ENCODE assay signal across 13 cellular contexts in genomic region chr16:10923650-10924214, GRCh38. TPM values are rescaled to one million over a fixed set of nuclear protein-coding genes. Genes with fewer than 3 reads are reported as not detected.
A peak's percentile ranks its signal among the peaks of the same experiment; 100 is the strongest.
DNase-seq lines count a peak whose midpoint lies in the region; ATAC-seq and TF ChIP-seq lines count a peak whose summit lies in the region.
"Had no signal": no experiment of that assay in that cellular context is flagged by ENCODE, and none has a peak within 500 bp of the region (broad histone marks: within the 10 kb centered on the region; RNA-seq: fewer than 3 reads in every experiment).

No MANE protein-coding gene starts in this region.

- CTCF ChIA-PET in MCF 10A (lab: Yijun Ruan, JAX), result interaction anchor here (1.4 to 1.9 kb wide), 5 partner anchors 8 to 186 kb away, joined by 3 to 7 read pairs (median 3); partner anchors contain the start of gene NUBP1

- no peaks in the 10 kb centered on the region for H3K9me3 Mint-ChIP-seq in MCF 10A (ENCODE audit: unreplicated experiment)
- H3K9me3 Mint-ChIP-seq: H9 had no signal

- 25 to 66% methylated on average over 14 of the region's 14 CpGs for WGBS in body of pancreas, 2 donors

- H3K4me3 ChIP-seq in body of pancreas, result no peak overlapping the region

- peak; percentile 48 for DNase-seq in AG20443 (ENCODE audit: low spot score)
- peak; percentile 56 to 87 (median 70) for DNase-seq in body of pancreas
- DNase-seq in hypothalamus (lab: John Stamatoyannopoulos, UW), result peak in 43 of 51 donors; percentile 5 to 83 (median 57)
- DNase-seq in sciatic nerve (ENCODE audit: low spot score), result no peak
- DNase-seq in MCF 10A (ENCODE audit: unreplicated experiment), result no peak
- no peak for DNase-seq in kidney tubule cell (ENCODE audit: low spot score)
- DNase-seq: H9, mammary epithelial cell, MV-4-11, NCI-H526, trophoblast cell had no signal

- peak overlapping the region in 1 of 4 donors; percentile 46 for H3K27ac ChIP-seq in body of pancreas

- H3K27me3 Mint-ChIP-seq in MCF 10A (ENCODE audit: insufficient read depth, unreplicated experiment), result no peaks in the 10 kb centered on the region

- no peak overlapping the region for H3K27ac Mint-ChIP-seq in MCF 10A (ENCODE audit: low read depth, unreplicated experiment)

- no peaks in the 10 kb centered on the region for H3K4me1 Mint-ChIP-seq in MCF 10A (ENCODE audit: insufficient read depth, unreplicated experiment)

- intact Hi-C loops in body of pancreas (cut with DNase I), result loop anchor here (10.0 kb wide), 1 partner anchor 409 kb away; no protein-coding TSS in a partner anchor
- intact Hi-C loops in sciatic nerve (cut with DNase I), result loop anchor here (10.0 kb wide), 1 partner anchor 169 kb away; no protein-coding TSS in a partner anchor
- intact Hi-C loops in MCF 10A (cut with micrococcal nuclease), result no loop called here

- H3K36me3 Mint-ChIP-seq in MCF 10A (ENCODE audit: insufficient read depth, unreplicated experiment), result peaks cover 17% of the 10 kb centered on the region

- peaks cover 0 to 1% of the 10 kb centered on the region in 2 donors for H3K36me3 ChIP-seq in body of pancreas (replicated peaks in 1 of 2; ENCODE audit: insufficient read depth in 1 of 2, low read depth in 2 of 2)

- no peak for TF ChIP-seq CTCF in body of pancreas (IDR thresholded peaks at IDR 0.05)
- TF ChIP-seq CTCF in MCF 10A (IDR thresholded peaks at IDR 0.05; ENCODE audit: unreplicated experiment), result no peak

- no peaks in the 10 kb centered on the region for H3K27me3 ChIP-seq in body of pancreas

- no peak overlapping the region for H3K4me3 Mint-ChIP-seq in MCF 10A (ENCODE audit: unreplicated experiment)
- H3K4me3 Mint-ChIP-seq: H9 had no signal

- peak; percentile 32 for ATAC-seq in body of pancreas
- ATAC-seq in sciatic nerve, result peak; percentile 25
- no peak for ATAC-seq in HG02763 (IDR thresholded peaks at IDR 0.05; ENCODE audit: unreplicated experiment)
- ATAC-seq in activated CD4-positive, CD25-positive, alpha-beta regulatory T cell treated with anti-CD3 and anti-CD28 coated beads, Interleukin-2, amount 50 U/mL, for 24 hours, result no peak

- TF ChIP-seq POLR2A in body of pancreas (IDR thresholded peaks at IDR 0.05), result no peak

- no peaks in the 10 kb centered on the region for H3K9me3 ChIP-seq in body of pancreas

- H3K4me1 ChIP-seq in body of pancreas, result peaks cover 18% of the 10 kb centered on the region

- BruUV-seq in MCF 10A (replicated peaks; lab: Mats Ljungman, UMichigan), result no TSS peak

- POLR2A ChIA-PET in MCF 10A (lab: Yijun Ruan, JAX), result no interaction called here

RNA-seq across cellular contexts. Expression of gene DEXI, which starts 18.5 kb away (rescaled TPM):
- 10 to 100 TPM; 29.8 to 51.1 TPM for total RNA-seq in body of pancreas
- 31.7 TPM for total RNA-seq in sciatic nerve
- total RNA-seq in MCF 10A (2022), result 21.6 and 24.1 TPM in 2 replicates

RNA-seq across cellular contexts. Expression of gene CLEC16A, which starts 20.6 kb away (rescaled TPM):
- total RNA-seq in body of pancreas (10 to 100 TPM; 15.0 to 21.4 TPM), sciatic nerve (39.4 TPM), MCF 10A (2022) (29.1 and 32.4 TPM in 2 replicates)

RNA-seq across cellular contexts. Expression of gene CIITA, which starts 46.7 kb away (rescaled TPM):
- 1 to 10 TPM; 6.5 to 6.6 TPM for total RNA-seq in body of pancreas
- 51.9 TPM for total RNA-seq in sciatic nerve
- 0.12 TPM in 1 of 2 replicates, not detected in the other for total RNA-seq in MCF 10A (2022)
- total RNA-seq: H9 had no signal

Comparison
In these comparisons a context has a peak if more than half of its experiments do, and no peak if none do; other contexts are left out.
1. DNase-seq: peak in AG20443 (single experiment), body of pancreas (4 of 4) and hypothalamus (43 of 51); none in sciatic nerve (single experiment), MCF 10A (single experiment) and kidney tubule cell (single experiment).
2. ATAC-seq: peak in body of pancreas (single experiment) and sciatic nerve (single experiment); none in HG02763 (single experiment) and activated CD4-positive, CD25-positive, alpha-beta regulatory T cell treated with anti-CD3 and anti-CD28 coated beads, Interleukin-2, amount 50 U/mL, for 24 hours (0 of 2).